ENCODE assay signal across 16 cellular contexts in the genomic region with DNA sequence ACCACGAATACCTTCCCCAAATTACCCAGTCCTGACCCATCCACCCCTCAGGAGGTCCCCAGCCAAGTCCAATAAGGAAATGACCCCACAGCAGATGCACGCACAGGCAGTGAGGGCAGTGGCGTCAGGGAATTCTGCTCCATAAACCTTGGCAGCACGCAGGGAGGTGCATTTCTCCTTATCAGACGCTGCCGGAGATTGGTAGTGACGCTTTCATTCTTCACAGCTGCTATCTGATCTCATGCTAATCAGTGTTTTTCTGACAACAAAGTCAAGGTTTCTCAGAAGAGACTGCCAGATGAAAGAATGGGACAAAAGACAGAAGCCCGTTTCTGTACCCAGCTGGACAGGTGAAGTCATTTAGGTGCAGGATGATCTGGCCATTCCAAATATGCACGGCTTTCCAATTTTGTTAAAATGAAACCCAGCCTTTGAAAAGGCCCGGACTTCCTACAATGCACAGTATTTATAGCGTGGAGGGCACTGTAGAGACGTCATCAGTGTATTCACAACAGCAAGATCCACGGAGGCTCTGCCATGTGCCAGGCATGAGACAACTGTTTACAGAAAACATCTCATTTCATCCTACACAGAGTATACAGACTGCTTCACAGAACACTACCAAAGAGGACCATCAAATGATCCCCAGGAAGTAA. TPM values are rescaled to one million over a fixed set of nuclear protein-coding genes. Genes with fewer than 3 reads are reported as not detected.
DNase-seq lines count a peak whose midpoint lies in the region; ATAC-seq and TF ChIP-seq lines count a peak whose summit lies in the region.
"Had no signal": no experiment of that assay in that cellular context is flagged by ENCODE, and none has a peak within 500 bp of the region (broad histone marks: within the 10 kb centered on the region; RNA-seq: fewer than 3 reads in every experiment).

No MANE protein-coding gene starts in this region.

- no peak for ATAC-seq in gastroesophageal sphincter
- ATAC-seq in HG03378 (IDR thresholded peaks at IDR 0.05; ENCODE audit: unreplicated experiment), result no peak
- no peak for ATAC-seq in GM21723 (IDR thresholded peaks at IDR 0.05; ENCODE audit: unreplicated experiment)

- H3K4me2 ChIP-seq in neural progenitor cell, result no peak overlapping the region

- POLR2A ChIA-PET in CD4-positive, alpha-beta memory T cell (lab: Charles Lee; ENCODE audit: partially characterized antibody), result no interaction called here

- H3K4me1 Mint-ChIP-seq in neural progenitor cell, result peaks cover 20% of the 10 kb centered on the region
- peaks cover 0 to 1% (median 0%) of the 10 kb centered on the region in 4 donors for H3K4me1 Mint-ChIP-seq in CD4-positive, alpha-beta memory T cell

- H3K9me3 ChIP-seq in gastroesophageal sphincter (no peaks in the 10 kb centered on the region), neural progenitor cell (ENCODE audit: low read depth) (no peaks in the 10 kb centered on the region)
- peaks cover 0 to 3% of the 10 kb centered on the region in 2 donors for H3K9me3 ChIP-seq in CD4-positive, alpha-beta memory T cell (ENCODE audit: control insufficient read depth in 1 of 2, low read length in 2 of 2)
- H3K9me3 ChIP-seq: ovary, vagina had no signal

- no peaks in the 10 kb centered on the region for H3K36me3 ChIP-seq in gastroesophageal sphincter
- H3K36me3 ChIP-seq in neural progenitor cell, result no peaks in the 10 kb centered on the region
- H3K36me3 ChIP-seq in CD4-positive, alpha-beta memory T cell (ENCODE audit: insufficient read depth, low read length), result no peaks in the 10 kb centered on the region
- H3K36me3 ChIP-seq: ovary, vagina had no signal

- peaks cover 82% of the 10 kb centered on the region for H4K20me1 ChIP-seq in neural progenitor cell (ENCODE audit: low read depth)

- 53 to 55% methylated on average over 4 to 8 of the region's 13 CpGs for WGBS in gastroesophageal sphincter (ENCODE audit: low coverage in 1 of 2), 2 donors

- intact Hi-C loops in CD4-positive, alpha-beta memory T cell (cut with micrococcal nuclease), result no loop called here

- no peak overlapping the region for H3K9ac ChIP-seq in neural progenitor cell

- peaks cover 71% of the 10 kb centered on the region for H3K79me2 ChIP-seq in neural progenitor cell (ENCODE audit: low read depth)

- no peak overlapping the region for H2AFZ ChIP-seq in neural progenitor cell (replicated peaks)

- no peaks in the 10 kb centered on the region for H3K9me3 Mint-ChIP-seq in neural progenitor cell
- H3K9me3 Mint-ChIP-seq in CD4-positive, alpha-beta memory T cell, result no peaks in the 10 kb centered on the region
- H3K9me3 Mint-ChIP-seq: activated T-cell treated with anti-CD3 and anti-CD28 coated beads, Interleukin-2, amount 50 U/mL, for 24 hours had no signal

- TF ChIP-seq CTCF in gastroesophageal sphincter (IDR thresholded peaks at IDR 0.05) (no peak), neural progenitor cell (IDR thresholded peaks at IDR 0.05) (no peak)

- H3K4me1 ChIP-seq in gastroesophageal sphincter (peaks cover 0 to 87% (median 19%) of the 10 kb centered on the region in 3 donors), neural progenitor cell (peaks cover 5% of the 10 kb centered on the region)
- H3K4me1 ChIP-seq in CD4-positive, alpha-beta memory T cell (ENCODE audit: insufficient read depth, low read length), result no peaks in the 10 kb centered on the region

- DNase-seq in COLO829 (ENCODE audit: low spot score), result peak; percentile 28
- no peak for DNase-seq in neural progenitor cell (ENCODE audit: low spot score)
- DNase-seq in CD4-positive, alpha-beta memory T cell, result no peak
- no peak for DNase-seq in NK-92 treated with Interleukin-12 subunit alpha and Interleukin-12 subunit beta, amount 100 ng/mL, for 24 hours (lab: John Stamatoyannopoulos, UW)
- DNase-seq: activated CD4-positive, CD25-positive, alpha-beta regulatory T cell treated with anti-CD3 and anti-CD28 coated beads, Interleukin-2, amount 50 U/mL, for 72 hours; activated T-cell treated with anti-CD3 and anti-CD28 coated beads, Interleukin-2, amount 50 U/mL, for 24 hours; DMS153; effector memory CD4-positive, alpha-beta T cell; NCI-H2081; stimulated activated CD8-positive, alpha-beta memory T cell treated with anti-CD3 and anti-CD28 coated beads, Interleukin-4, amount 100 ng/mL, for 48 hours had no signal

- H3F3A ChIP-seq in neural progenitor cell (ENCODE audit: low read depth), result no peaks in the 10 kb centered on the region

- H3K27ac ChIP-seq in angular gyrus (ENCODE audit: low read depth, low read length) (peak overlapping the region; percentile 75), gastroesophageal sphincter (peak overlapping the region; percentile 12 to 95 (median 41)), neural progenitor cell (no peak overlapping the region)
- H3K27ac ChIP-seq in CD4-positive, alpha-beta memory T cell (ENCODE audit: low read depth, low read length), result no peak overlapping the region
- H3K27ac ChIP-seq: ovary, vagina had no signal

- H3K27me3 Mint-ChIP-seq in neural progenitor cell (ENCODE audit: insufficient read depth, low read depth), result peaks cover 2% of the 10 kb centered on the region
- H3K27me3 Mint-ChIP-seq in CD4-positive, alpha-beta memory T cell, result peaks cover 3 to 8% of the 10 kb centered on the region in 2 donors

- H3K4me3 ChIP-seq in gastroesophageal sphincter, result no peak overlapping the region
- no peak overlapping the region for H3K4me3 ChIP-seq in neural progenitor cell
- H3K4me3 ChIP-seq in CD4-positive, alpha-beta memory T cell (ENCODE audit: low read length in 2 of 2), result no peak overlapping the region
- H3K4me3 ChIP-seq: ovary, vagina had no signal

- peak overlapping the region; percentile 46 for H3K27ac Mint-ChIP-seq in neural progenitor cell
- H3K27ac Mint-ChIP-seq in CD4-positive, alpha-beta memory T cell, result no peak overlapping the region
- H3K27ac Mint-ChIP-seq: activated T-cell treated with anti-CD3 and anti-CD28 coated beads, Interleukin-2, amount 50 U/mL, for 24 hours had no signal

- no peak overlapping the region for H3K4me3 Mint-ChIP-seq in neural progenitor cell
- no peak overlapping the region for H3K4me3 Mint-ChIP-seq in CD4-positive, alpha-beta memory T cell
- H3K4me3 Mint-ChIP-seq: activated T-cell treated with anti-CD3 and anti-CD28 coated beads, Interleukin-2, amount 50 U/mL, for 24 hours had no signal

- no peak for TF ChIP-seq EP300 in gastroesophageal sphincter (IDR thresholded peaks at IDR 0.05)

- CTCF ChIA-PET in CD4-positive, alpha-beta memory T cell (lab: Charles Lee; ENCODE audit: partially characterized antibody), result no interaction called here

- H3K27me3 ChIP-seq in gastroesophageal sphincter (no peaks in the 10 kb centered on the region), neural progenitor cell (no peaks in the 10 kb centered on the region)
- no peaks in the 10 kb centered on the region for H3K27me3 ChIP-seq in CD4-positive, alpha-beta memory T cell (ENCODE audit: insufficient read depth, low read length)
- H3K27me3 ChIP-seq: ovary, vagina had no signal

- peaks cover 5% of the 10 kb centered on the region for H3K36me3 Mint-ChIP-seq in neural progenitor cell
- H3K36me3 Mint-ChIP-seq in CD4-positive, alpha-beta memory T cell, result no peaks in the 10 kb centered on the region

- TF ChIP-seq POLR2A in gastroesophageal sphincter (IDR thresholded peaks at IDR 0.05), result no peak

RNA-seq across cellular contexts. Expression of gene DIP2C, which starts 35.3 kb away (rescaled TPM):
- total RNA-seq in gastroesophageal sphincter (10 to 100 TPM; 40.8 to 73.8 (median 47.7) TPM), neural progenitor cell (ENCODE audit: low replicate concordance) (10.1 and 12.2 TPM in 2 replicates)
- total RNA-seq in CD4-positive, alpha-beta memory T cell, result 1 to 10 TPM; 5.7 to 6.0 TPM
- polyA plus RNA-seq in CD4-positive, alpha-beta memory T cell, result 1 to 10 TPM; 1.1 to 2.1 TPM

Comparison
In these comparisons a context has a peak if more than half of its experiments do, and no peak if none do; other contexts are left out.
1. H3K27ac ChIP-seq: peak in angular gyrus (single experiment) and gastroesophageal sphincter (4 of 4); none in neural progenitor cell (single experiment) and CD4-positive, alpha-beta memory T cell (single experiment).